1 cellular context compared by ENCODE assay signal in genomic region chr14:104726600-104727451, GRCh38.
TF ChIP-seq lines count a peak whose summit lies in the region.

No MANE protein-coding gene starts in this region.

TF ChIP-seq in HepG2, 621 proteins besides CTCF, POLR2A, EP300 and RAD21 (continued from another document and continues in another):
- peak; percentile 81 for TF ChIP-seq PAXIP1 (CRISPR knock-in tag; conservative IDR thresholded peaks at IDR 0.05)
- no peak for TF ChIP-seq ZNF17 (CRISPR knock-in tag; IDR thresholded peaks at IDR 0.05)
- no peak for TF ChIP-seq AHR (CRISPR knock-in tag; IDR thresholded peaks at IDR 0.05)
- 0 out of 2 replicates have a peak, but pooled peaks have one; percentile 21 for TF ChIP-seq ZNF609 (CRISPR knock-in tag; IDR thresholded peaks at IDR 0.05; ENCODE audit: borderline replicate concordance)
- TF ChIP-seq ZNF580 (CRISPR knock-in tag; IDR thresholded peaks at IDR 0.05; ENCODE audit: borderline replicate concordance, low read depth), result no peak; the same call in 1 of the 2 replicates
- no peak for TF ChIP-seq HOXA7 (CRISPR knock-in tag; IDR thresholded peaks at IDR 0.05)
- TF ChIP-seq POGZ (CRISPR knock-in tag; IDR thresholded peaks at IDR 0.05), result peak; percentile 30; the same call in 1 of the 2 replicates
- TF ChIP-seq ZNF253 (CRISPR knock-in tag; IDR thresholded peaks at IDR 0.05; ENCODE audit: borderline replicate concordance), result no peak
- no peak for TF ChIP-seq CBX2 (IDR thresholded peaks at IDR 0.05; ENCODE audit: low read depth, low read length)
- TF ChIP-seq CBX2 (CRISPR knock-in tag; IDR thresholded peaks at IDR 0.05; ENCODE audit: low read depth), result no peak
- TF ChIP-seq ZNF101 (CRISPR knock-in tag; IDR thresholded peaks at IDR 0.05; ENCODE audit: borderline replicate concordance, low read depth), result no peak
- no peak for TF ChIP-seq MAFF (IDR thresholded peaks at IDR 0.05; ENCODE audit: low read depth, low read length)
- peak; percentile 64; the same call in 1 of the 2 replicates for TF ChIP-seq ZNF317 (CRISPR knock-in tag; IDR thresholded peaks at IDR 0.05)
- no peak for TF ChIP-seq KLF9 (CRISPR knock-in tag; IDR thresholded peaks at IDR 0.05; ENCODE audit: low read depth)
- TF ChIP-seq ARNTL (CRISPR knock-in tag; IDR thresholded peaks at IDR 0.05), result peak; percentile 54; the same call in 1 of the 2 replicates
- peak; percentile 69; the same call in 1 of the 2 replicates for TF ChIP-seq NCOR1 (IDR thresholded peaks at IDR 0.05; ENCODE audit: borderline replicate concordance, low read length)
- TF ChIP-seq ZBTB1 (CRISPR knock-in tag; IDR thresholded peaks at IDR 0.05; ENCODE audit: borderline replicate concordance), result no peak
- no peak for TF ChIP-seq USF2 (IDR thresholded peaks at IDR 0.05; ENCODE audit: low read depth, low read length)
- TF ChIP-seq USF2 (CRISPR knock-in tag; IDR thresholded peaks at IDR 0.05; ENCODE audit: borderline replicate concordance), result no peak
- no peak for TF ChIP-seq SP140L (CRISPR knock-in tag; IDR thresholded peaks at IDR 0.05; ENCODE audit: borderline replicate concordance)
- TF ChIP-seq FLYWCH1 (CRISPR knock-in tag; IDR thresholded peaks at IDR 0.05), result no peak
- no peak for TF ChIP-seq MAFK (conservative IDR thresholded peaks at IDR 0.05 in 1 of 2, IDR thresholded peaks at IDR 0.05 in 1 of 2; ENCODE audit: low read length in 2 of 2)
- no peak for TF ChIP-seq GFI1 (CRISPR knock-in tag; IDR thresholded peaks at IDR 0.05; ENCODE audit: borderline replicate concordance)
- TF ChIP-seq IRF2 (CRISPR knock-in tag; IDR thresholded peaks at IDR 0.05), result 0 out of 2 replicates have a peak, but pooled peaks have one; percentile 62
- TF ChIP-seq ZNF567 (CRISPR knock-in tag; IDR thresholded peaks at IDR 0.05; ENCODE audit: borderline replicate concordance), result no peak
- TF ChIP-seq SSRP1 (CRISPR knock-in tag; IDR thresholded peaks at IDR 0.05), result no peak
- no peak for TF ChIP-seq SMAD1 (CRISPR knock-in tag; IDR thresholded peaks at IDR 0.05; ENCODE audit: borderline replicate concordance, low read depth)
- TF ChIP-seq TCF7 (IDR thresholded peaks at IDR 0.05; ENCODE audit: low read depth), result no peak
- TF ChIP-seq ZNF546 (CRISPR knock-in tag; conservative IDR thresholded peaks at IDR 0.05), result no peak
- no peak for TF ChIP-seq SRSF1 (optimal IDR thresholded peaks at IDR 0.05; ENCODE audit: low read depth, low read length)
- TF ChIP-seq FOXO1 (CRISPR knock-in tag; IDR thresholded peaks at IDR 0.05), result peak; percentile 16; the same call in 1 of the 2 replicates
- TF ChIP-seq PAF1 (CRISPR knock-in tag; IDR thresholded peaks at IDR 0.05), result no peak
- no peak for TF ChIP-seq ZNF616 (CRISPR knock-in tag; IDR thresholded peaks at IDR 0.05; ENCODE audit: low read depth)
- TF ChIP-seq ZSCAN20 (CRISPR knock-in tag; IDR thresholded peaks at IDR 0.05; ENCODE audit: borderline replicate concordance), result no peak
- no peak for TF ChIP-seq SP2 (CRISPR knock-in tag; IDR thresholded peaks at IDR 0.05)
- TF ChIP-seq ZNF3 (CRISPR knock-in tag; IDR thresholded peaks at IDR 0.05), result no peak
- no peak for TF ChIP-seq KLF13 (CRISPR knock-in tag; IDR thresholded peaks at IDR 0.05)
- no peak for TF ChIP-seq PRDM4 (CRISPR knock-in tag; IDR thresholded peaks at IDR 0.05; ENCODE audit: borderline replicate concordance)
- no peak for TF ChIP-seq SRSF9 (IDR thresholded peaks at IDR 0.05; ENCODE audit: borderline replicate concordance, insufficient read depth, low read depth, low read length, poor library complexity, severe bottlenecking)
- no peak; the same call in 1 of the 2 replicates for TF ChIP-seq BRCA1 (CRISPR knock-in tag; IDR thresholded peaks at IDR 0.05)
- TF ChIP-seq SNAI1 (CRISPR knock-in tag; IDR thresholded peaks at IDR 0.05; ENCODE audit: borderline replicate concordance), result no peak
- no peak for TF ChIP-seq ARID2 (CRISPR knock-in tag; IDR thresholded peaks at IDR 0.05; ENCODE audit: borderline replicate concordance)
- TF ChIP-seq ZBTB4 (CRISPR knock-in tag; IDR thresholded peaks at IDR 0.05; ENCODE audit: borderline replicate concordance), result no peak
- TF ChIP-seq ZFP36L2 (CRISPR knock-in tag; IDR thresholded peaks at IDR 0.05), result no peak
- peak; percentile 71 for TF ChIP-seq AKAP8 (CRISPR knock-in tag; IDR thresholded peaks at IDR 0.05)
- no peak for TF ChIP-seq FOXJ3 (CRISPR knock-in tag; IDR thresholded peaks at IDR 0.05; ENCODE audit: borderline replicate concordance)
- TF ChIP-seq CCAR2 (optimal IDR thresholded peaks at IDR 0.05; ENCODE audit: low read depth, low read length), result no peak
- no peak for TF ChIP-seq ZNF333 (CRISPR knock-in tag; IDR thresholded peaks at IDR 0.05; ENCODE audit: borderline replicate concordance)
- no peak for TF ChIP-seq ZBTB2 (CRISPR knock-in tag; IDR thresholded peaks at IDR 0.05; ENCODE audit: low read depth)
